12 cellular contexts compared by ENCODE assay signal in the genomic region with DNA sequence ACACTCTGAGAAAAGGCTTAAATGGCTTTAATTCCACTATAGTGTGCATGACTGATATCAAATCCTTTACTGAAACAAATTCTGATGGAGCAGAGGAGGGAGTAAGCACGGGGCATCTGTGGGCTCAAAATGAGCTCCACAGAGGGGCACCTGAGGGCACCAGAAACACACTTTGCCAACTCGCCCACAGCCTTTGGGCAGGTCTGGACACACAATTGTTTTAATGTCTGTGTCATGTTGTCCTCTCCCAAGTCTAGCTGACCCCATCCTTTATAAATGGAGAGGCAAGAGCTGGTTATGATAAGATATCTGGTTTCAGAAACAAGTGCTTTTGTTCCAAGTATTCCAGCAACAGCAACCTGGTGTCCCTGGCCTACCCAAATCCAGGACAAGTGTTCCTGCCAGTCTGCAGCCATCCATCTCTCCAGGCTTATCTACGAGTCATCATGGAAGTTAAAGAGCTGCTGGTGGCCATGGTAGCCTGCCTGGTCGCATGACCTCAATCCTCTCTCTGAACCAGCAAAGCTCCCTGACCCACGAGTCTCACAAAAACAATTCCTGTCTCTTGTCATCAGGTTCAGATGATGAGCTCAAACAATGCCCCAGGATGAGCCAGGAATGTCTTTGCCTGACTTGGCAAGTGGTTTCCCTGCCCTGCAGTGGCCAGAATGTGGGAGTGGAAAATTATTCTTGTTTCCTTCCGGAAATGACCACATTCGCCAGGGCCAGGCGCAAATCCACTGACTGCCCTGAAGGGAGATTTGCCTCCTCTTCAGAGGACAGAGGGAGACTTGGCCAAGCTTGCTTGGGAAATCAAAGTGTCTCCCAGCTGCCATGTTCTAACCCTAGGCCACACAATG.
A peak's percentile ranks its signal among the peaks of the same experiment; 100 is the strongest.
DNase-seq lines count a peak whose midpoint lies in the region; ATAC-seq and TF ChIP-seq lines count a peak whose summit lies in the region.
"Had no signal": no experiment of that assay in that cellular context is flagged by ENCODE, and none has a peak within 500 bp of the region (broad histone marks: within the 10 kb centered on the region; RNA-seq: fewer than 3 reads in every experiment).

No MANE protein-coding gene starts in this region.

- DNase-seq in Daoy (ENCODE audit: low read depth) (peak; percentile 72), SK-N-SH (no peak), fibroblast of gingiva (ENCODE audit: low read depth) (peak; percentile 34), osteoblast (ENCODE audit: insufficient read length, low spot score, missing footprints) (peak; percentile 64), Calu3 (no peak), Caco-2 (no peak)
- DNase-seq: amniotic stem cell; CD4-positive, CD25-positive, alpha-beta regulatory T cell; NCI-H446 had no signal

- BruUV-seq in Calu3 (replicated peaks; lab: Mats Ljungman, UMichigan) (no TSS peak), Caco-2 (replicated peaks; lab: Mats Ljungman, UMichigan) (no TSS peak)

- H4K20me1 ChIP-seq in SK-N-SH (ENCODE audit: insufficient read depth) (no peaks in the 10 kb centered on the region), osteoblast (ENCODE audit: insufficient read depth, low read length) (no peaks in the 10 kb centered on the region)

- H3K4me3 ChIP-seq in SK-N-SH (ENCODE audit: low read depth in 2 of 2, low read length in 1 of 2) = no peak overlapping the region
- H3K4me3 ChIP-seq in osteoblast (ENCODE audit: insufficient read depth, low read length) = no peak overlapping the region
- H3K4me3 ChIP-seq in Caco-2 (ENCODE audit: low read depth, low read length) = no peak overlapping the region

- H3K4me1 Mint-ChIP-seq in Calu3 (ENCODE audit: low read depth, unreplicated experiment) (peaks cover 32% of the 10 kb centered on the region), Caco-2 (ENCODE audit: low read depth, unreplicated experiment) (peaks cover 6% of the 10 kb centered on the region)
- H3K4me1 Mint-ChIP-seq: CD4-positive, CD25-positive, alpha-beta regulatory T cell had no signal

- H3K27me3 Mint-ChIP-seq in Calu3 (ENCODE audit: unreplicated experiment) = no peaks in the 10 kb centered on the region
- H3K27me3 Mint-ChIP-seq in Caco-2 (ENCODE audit: insufficient read depth, unreplicated experiment) = no peaks in the 10 kb centered on the region

- H3K27ac ChIP-seq in SK-N-SH (ENCODE audit: low read depth in 2 of 2, low read length in 1 of 2) (peak overlapping the region; percentile 56 to 94; a peak in 3 of 4 replicates), osteoblast (ENCODE audit: low read depth, low read length) (peak overlapping the region; percentile 79)

- no peak for TF ChIP-seq RAD21 in SK-N-SH (IDR thresholded peaks at IDR 0.05; ENCODE audit: low read length)

- H3K36me3 Mint-ChIP-seq in Calu3 (ENCODE audit: insufficient read depth, unreplicated experiment) (no peaks in the 10 kb centered on the region), Caco-2 (ENCODE audit: insufficient read depth, unreplicated experiment) (no peaks in the 10 kb centered on the region)
- H3K36me3 Mint-ChIP-seq: CD4-positive, CD25-positive, alpha-beta regulatory T cell; natural killer cell treated with Interleukin-12 subunit alpha and Interleukin-12 subunit beta and Interleukin-15 and Interleukin-18, amount 100 ng/mL, for 72 hours had no signal

- intact Hi-C loops in Calu3 (cut with micrococcal nuclease; ENCODE audit: unreplicated experiment) (no loop called here), Caco-2 (cut with micrococcal nuclease; ENCODE audit: unreplicated experiment) (no loop called here)

- peak in 1 of 2 experiments; percentile 41; a peak in 1 of 4 replicates for TF ChIP-seq EP300 in SK-N-SH (IDR thresholded peaks at IDR 0.05; ENCODE audit: borderline replicate concordance in 1 of 2, low read depth in 1 of 2, low read length in 1 of 2)

- H3K4me3 Mint-ChIP-seq in Calu3 (ENCODE audit: low read depth, unreplicated experiment) (no peak overlapping the region), Caco-2 (ENCODE audit: unreplicated experiment) (no peak overlapping the region)
- H3K4me3 Mint-ChIP-seq: CD4-positive, CD25-positive, alpha-beta regulatory T cell; natural killer cell treated with Interleukin-12 subunit alpha and Interleukin-12 subunit beta and Interleukin-15 and Interleukin-18, amount 100 ng/mL, for 72 hours had no signal

- H3K36me3 ChIP-seq in SK-N-SH (replicated peaks in 1 of 2; ENCODE audit: control insufficient read depth in 1 of 2, insufficient read depth in 2 of 2, low read length in 1 of 2) = no peaks in the 10 kb centered on the region
- no peaks in the 10 kb centered on the region for H3K36me3 ChIP-seq in osteoblast (ENCODE audit: insufficient read depth, low read length)
- no peaks in the 10 kb centered on the region for H3K36me3 ChIP-seq in Caco-2 (ENCODE audit: control insufficient read depth, insufficient read depth, low read length)

- no peaks in the 10 kb centered on the region for H3K9me3 Mint-ChIP-seq in Calu3 (ENCODE audit: low read depth, unreplicated experiment)
- no peaks in the 10 kb centered on the region for H3K9me3 Mint-ChIP-seq in Caco-2 (ENCODE audit: unreplicated experiment)
- H3K9me3 Mint-ChIP-seq: CD4-positive, CD25-positive, alpha-beta regulatory T cell; natural killer cell treated with Interleukin-12 subunit alpha and Interleukin-12 subunit beta and Interleukin-15 and Interleukin-18, amount 100 ng/mL, for 72 hours had no signal

- peaks cover 41% of the 10 kb centered on the region for H3F3A ChIP-seq in SK-N-SH (replicated peaks; ENCODE audit: insufficient read depth)

- POLR2A ChIA-PET in SK-N-SH (lab: Yijun Ruan, JAX) (no interaction called here), Caco-2 (lab: Charles Lee) (no interaction called here)

- H3K79me2 ChIP-seq in SK-N-SH (ENCODE audit: insufficient read depth) (peaks cover 8% of the 10 kb centered on the region; the same call in 1 of the 2 replicates), osteoblast (ENCODE audit: insufficient read depth, low read length) (no peaks in the 10 kb centered on the region)

- H3K27ac Mint-ChIP-seq in Calu3 (ENCODE audit: unreplicated experiment) (no peak overlapping the region), Caco-2 (ENCODE audit: unreplicated experiment) (no peak overlapping the region)
- H3K27ac Mint-ChIP-seq: CD4-positive, CD25-positive, alpha-beta regulatory T cell; natural killer cell treated with Interleukin-12 subunit alpha and Interleukin-12 subunit beta and Interleukin-15 and Interleukin-18, amount 100 ng/mL, for 72 hours had no signal

- H3K9me3 ChIP-seq in SK-N-SH (no peaks in the 10 kb centered on the region), osteoblast (ENCODE audit: low read depth, low read length) (no peaks in the 10 kb centered on the region), Caco-2 (no peaks in the 10 kb centered on the region)

- ATAC-seq in GM18873 (IDR thresholded peaks at IDR 0.05; ENCODE audit: low FRiP score, unreplicated experiment) (no peak), GM19455 (IDR thresholded peaks at IDR 0.05; ENCODE audit: unreplicated experiment) (no peak)
- ATAC-seq: natural killer cell treated with Interleukin-12 subunit alpha and Interleukin-12 subunit beta and Interleukin-15 and Interleukin-18, amount 100 ng/mL, for 72 hours had no signal

- H3K4me2 ChIP-seq in SK-N-SH (peak overlapping the region; percentile 46), osteoblast (ENCODE audit: insufficient read depth, low read length) (peak overlapping the region; percentile 1)

- H3K9me2 ChIP-seq in SK-N-SH = no peaks in the 10 kb centered on the region

- H3K27me3 ChIP-seq in SK-N-SH (ENCODE audit: insufficient read depth) = no peaks in the 10 kb centered on the region
- H3K27me3 ChIP-seq in osteoblast (ENCODE audit: insufficient read depth, low read length) = no peaks in the 10 kb centered on the region
- H3K27me3 ChIP-seq in Caco-2 (replicated peaks; ENCODE audit: control insufficient read depth, insufficient read depth, low read length) = no peaks in the 10 kb centered on the region

- CTCF ChIA-PET in SK-N-SH (lab: Yijun Ruan, JAX) (interaction anchor here (1.1 to 1.6 kb wide), 3 partner anchors 10 to 70 kb away, joined by 3 to 6 read pairs (median 3); no protein-coding TSS in a partner anchor), Calu3 (lab: Charles Lee) (interaction anchor here (0.8 kb wide), 1 partner anchor 11 kb away, joined by 3 read pairs; no protein-coding TSS in a partner anchor), Caco-2 (lab: Charles Lee) (no interaction called here)

- 62% methylated on average over 8 of the region's 8 CpGs for WGBS in SK-N-SH (ENCODE audit: low lambda C conversion rate)

- peak overlapping the region; percentile 32; the same call in 1 of the 2 replicates for H3K9ac ChIP-seq in SK-N-SH

- H3K4me1 ChIP-seq in SK-N-SH (ENCODE audit: control insufficient read depth in 1 of 2, insufficient read depth in 2 of 2, low read depth in 1 of 2, low read length in 1 of 2) (peaks cover 15 to 33% of the 10 kb centered on the region in 2 experiments), osteoblast (ENCODE audit: insufficient read depth, low read length) (peaks cover 29% of the 10 kb centered on the region), Caco-2 (no peaks in the 10 kb centered on the region)

- TF ChIP-seq CTCF in SK-N-SH (IDR thresholded peaks at IDR 0.05) (no peak), osteoblast (IDR thresholded peaks at IDR 0.05; ENCODE audit: extremely low read depth, low read depth, low read length) (no peak), Calu3 (IDR thresholded peaks at IDR 0.05; ENCODE audit: unreplicated experiment) (no peak), Caco-2 (IDR thresholded peaks at IDR 0.05; ENCODE audit: insufficient read depth in 1 of 2, low read depth in 1 of 2, low read length in 1 of 2, severe bottlenecking in 1 of 2, unreplicated experiment in 1 of 2) (no peak)

- H2AFZ ChIP-seq in SK-N-SH (ENCODE audit: low read depth) (peak overlapping the region; percentile 66), osteoblast (ENCODE audit: low read length) (peak overlapping the region; percentile 19)

TF ChIP-seq in SK-N-SH, 30 proteins besides CTCF, POLR2A, EP300 and RAD21 (continues in another document):
- TF ChIP-seq, protein P1, sequence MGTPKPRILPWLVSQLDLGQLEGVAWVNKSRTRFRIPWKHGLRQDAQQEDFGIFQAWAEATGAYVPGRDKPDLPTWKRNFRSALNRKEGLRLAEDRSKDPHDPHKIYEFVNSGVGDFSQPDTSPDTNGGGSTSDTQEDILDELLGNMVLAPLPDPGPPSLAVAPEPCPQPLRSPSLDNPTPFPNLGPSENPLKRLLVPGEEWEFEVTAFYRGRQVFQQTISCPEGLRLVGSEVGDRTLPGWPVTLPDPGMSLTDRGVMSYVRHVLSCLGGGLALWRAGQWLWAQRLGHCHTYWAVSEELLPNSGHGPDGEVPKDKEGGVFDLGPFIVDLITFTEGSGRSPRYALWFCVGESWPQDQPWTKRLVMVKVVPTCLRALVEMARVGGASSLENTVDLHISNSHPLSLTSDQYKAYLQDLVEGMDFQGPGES (IDR thresholded peaks at IDR 0.05; ENCODE audit: low read depth, low read length) = no peak
- TF ChIP-seq FOXM1 (IDR thresholded peaks at IDR 0.05; ENCODE audit: low read depth) (no peak), MAX (IDR thresholded peaks at IDR 0.05; ENCODE audit: low read depth) (no peak; the same call in 1 of the 2 replicates), JUND (IDR thresholded peaks at IDR 0.05) (peak; percentile 12; the same call in 1 of the 2 replicates), ELF1 (IDR thresholded peaks at IDR 0.05) (no peak)

Comparison
In these comparisons a context has a peak if more than half of its experiments do, and no peak if none do; other contexts are left out.
1. DNase-seq: peak in Daoy (single experiment), fibroblast of gingiva (single experiment) and osteoblast (single experiment); none in SK-N-SH (single experiment), Calu3 (single experiment) and Caco-2 (0 of 2).